3 cellular contexts compared by ENCODE assay signal in the genomic region with DNA sequence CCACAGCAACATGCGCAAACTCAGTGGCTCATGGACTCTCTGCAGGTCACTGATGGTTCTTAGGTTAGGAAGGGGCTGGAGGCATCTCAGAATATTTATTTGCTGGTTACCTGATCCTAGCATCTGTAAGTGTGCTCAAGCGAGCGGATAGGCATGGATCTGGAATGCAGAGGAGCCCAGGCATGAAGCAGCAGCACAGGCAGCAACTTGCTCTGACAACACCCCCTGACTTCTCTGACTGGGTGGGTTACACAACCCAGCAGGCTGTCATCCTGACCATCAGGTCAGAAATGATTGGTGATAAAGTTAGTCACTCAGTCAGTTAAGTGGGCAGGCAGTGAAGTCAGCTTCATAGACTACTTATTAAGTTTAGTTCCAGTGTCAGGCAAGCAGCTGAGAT. TPM values are rescaled to one million over a fixed set of nuclear protein-coding genes. Genes with fewer than 3 reads are reported as not detected.
"Had no signal": no experiment of that assay in that cellular context is flagged by ENCODE, and none has a peak within 500 bp of the region (broad histone marks: within the 10 kb centered on the region; RNA-seq: fewer than 3 reads in every experiment).

No MANE protein-coding gene starts in this region.

RNA-seq across cellular contexts. Expression of a gene that starts 50.4 kb away (rescaled TPM):
- total RNA-seq: ascending aorta, posterior vena cava, right atrium auricular region had no signal
